25 cellular contexts compared by ENCODE assay signal in the genomic region with DNA sequence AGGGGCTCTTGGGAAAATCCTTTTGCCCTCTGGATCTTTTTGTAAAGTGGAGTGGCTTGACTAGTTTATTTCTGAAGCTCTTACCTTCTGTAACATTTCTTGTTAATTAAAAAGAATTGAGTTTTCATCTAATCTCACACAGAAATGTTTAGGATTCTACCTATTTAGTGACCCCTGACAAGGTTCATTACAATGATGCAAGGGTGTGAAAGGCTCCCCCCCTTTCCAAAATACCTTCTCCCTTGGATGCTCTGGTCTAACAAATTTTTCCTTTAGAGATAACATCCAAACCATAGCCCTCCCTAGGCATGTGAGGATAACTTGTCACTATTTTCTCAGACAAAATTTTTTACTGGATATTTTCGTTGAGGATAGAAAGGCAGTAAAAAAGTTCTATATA.
DNase-seq lines count a peak whose midpoint lies in the region; ATAC-seq, FAIRE-seq and TF ChIP-seq lines count a peak whose summit lies in the region.
"Had no signal": no experiment of that assay in that cellular context is flagged by ENCODE, and none has a peak within 500 bp of the region (broad histone marks: within the 10 kb centered on the region; RNA-seq: fewer than 3 reads in every experiment).

No MANE protein-coding gene starts in this region.

- intact Hi-C loops in ascending aorta (cut with DNase I) = no loop called here
- intact Hi-C loops in sigmoid colon (cut with DNase I) = no loop called here
- intact Hi-C loops in naive thymus-derived CD4-positive, alpha-beta T cell (cut with micrococcal nuclease) = no loop called here

- H3K27me3 Mint-ChIP-seq in naive thymus-derived CD4-positive, alpha-beta T cell = peaks cover 0 to 31% (median 8%) of the 10 kb centered on the region in 5 donors

- no peaks in the 10 kb centered on the region for H3K36me3 Mint-ChIP-seq in naive thymus-derived CD4-positive, alpha-beta T cell
- H3K36me3 Mint-ChIP-seq: CD4-positive, alpha-beta memory T cell had no signal

- H3K27ac Mint-ChIP-seq in naive thymus-derived CD4-positive, alpha-beta T cell = no peak overlapping the region
- H3K27ac Mint-ChIP-seq: CD4-positive, alpha-beta memory T cell had no signal

- H3K36me3 ChIP-seq in ascending aorta (no peaks in the 10 kb centered on the region), mesodermal cell (ENCODE audit: control insufficient read depth, insufficient read depth, low read length) (no peaks in the 10 kb centered on the region), sigmoid colon (no peaks in the 10 kb centered on the region)
- H3K36me3 ChIP-seq in naive thymus-derived CD4-positive, alpha-beta T cell (ENCODE audit: control insufficient read depth in 2 of 3, insufficient read depth in 3 of 3, low read length in 3 of 3) = no peaks in the 10 kb centered on the region
- H3K36me3 ChIP-seq: SJCRH30 had no signal

- H3K9me3 ChIP-seq in ascending aorta (no peaks in the 10 kb centered on the region), mesodermal cell (ENCODE audit: control insufficient read depth, low read length) (no peaks in the 10 kb centered on the region), sigmoid colon (no peaks in the 10 kb centered on the region)
- H3K9me3 ChIP-seq in naive thymus-derived CD4-positive, alpha-beta T cell (ENCODE audit: control insufficient read depth in 2 of 3, low read length in 3 of 3) = no peaks in the 10 kb centered on the region
- H3K9me3 ChIP-seq: A549, SJCRH30 had no signal

- ATAC-seq in naive thymus-derived CD4-positive, alpha-beta T cell = no peak
- ATAC-seq in GM18505 (IDR thresholded peaks at IDR 0.05; ENCODE audit: unreplicated experiment) = no peak
- ATAC-seq: A549, HCT116, Right ventricle myocardium inferior had no signal

- no peaks in the 10 kb centered on the region for H3K4me1 Mint-ChIP-seq in naive thymus-derived CD4-positive, alpha-beta T cell
- H3K4me1 Mint-ChIP-seq: CD4-positive, alpha-beta memory T cell had no signal

- H3K4me3 Mint-ChIP-seq in naive thymus-derived CD4-positive, alpha-beta T cell = no peak overlapping the region
- H3K4me3 Mint-ChIP-seq: CD4-positive, alpha-beta memory T cell had no signal

- CTCF ChIA-PET in naive thymus-derived CD4-positive, alpha-beta T cell (lab: Charles Lee) = no interaction called here

- no peak for TF ChIP-seq EP300 in sigmoid colon (IDR thresholded peaks at IDR 0.05)

- WGBS in mesodermal cell (ENCODE audit: insufficient coverage in 2 of 2), 2 experiments = no CpG with 5 or more reads among the region's 1 CpG
- 67 to 69% methylated on average over 1 of the region's 1 CpG for WGBS in sigmoid colon, 2 donors

- no peak for FAIRE-seq in D721Med (lab: Jason Lieb, UNC)
- FAIRE-seq: A549, GM12892, GM19239, H1 had no signal

- peaks cover 0 to 27% of the 10 kb centered on the region in 2 donors for H3K4me1 ChIP-seq in ascending aorta
- no peaks in the 10 kb centered on the region for H3K4me1 ChIP-seq in mesodermal cell (ENCODE audit: control insufficient read depth, insufficient read depth, low read length, poor library complexity, severe bottlenecking)
- H3K4me1 ChIP-seq in sigmoid colon = peaks cover 0 to 31% (median 23%) of the 10 kb centered on the region in 4 donors
- no peaks in the 10 kb centered on the region for H3K4me1 ChIP-seq in naive thymus-derived CD4-positive, alpha-beta T cell (ENCODE audit: control insufficient read depth in 2 of 2, insufficient read depth in 2 of 2, low read length in 2 of 2)
- H3K4me1 ChIP-seq: SJCRH30 had no signal

- TF ChIP-seq POLR2A in sigmoid colon (IDR thresholded peaks at IDR 0.05) (no peak), GM18505 (IDR thresholded peaks at IDR 0.05; ENCODE audit: borderline replicate concordance, extremely low read depth, insufficient read depth, insufficient read length) (no peak)

- POLR2A ChIA-PET in naive thymus-derived CD4-positive, alpha-beta T cell (lab: Charles Lee) = no interaction called here

- no peaks in the 10 kb centered on the region for H3K27me3 ChIP-seq in ascending aorta
- H3K27me3 ChIP-seq in sigmoid colon = no peaks in the 10 kb centered on the region
- H3K27me3 ChIP-seq in naive thymus-derived CD4-positive, alpha-beta T cell (ENCODE audit: control insufficient read depth in 2 of 2, insufficient read depth in 2 of 2, low read length in 2 of 2) = no peaks in the 10 kb centered on the region

- DNase-seq in ascending aorta (ENCODE audit: low spot score in 2 of 2) (no peak), sigmoid colon (no peak), NCI-H1436 treated with DMSO at 0.1 percent for 48 hours (lab: John Stamatoyannopoulos, UW) (no peak), D721Med (ENCODE audit: insufficient read length, low spot score) (no peak)
- no peak for DNase-seq in naive thymus-derived CD4-positive, alpha-beta T cell
- DNase-seq: C1 segment of cervical spinal cord; CD4-positive, alpha-beta memory T cell; COR-L47; DMS 273 treated with DMSO at 0.1 percent for 48 hours; DMS79 treated with DMSO at 0.1 percent for 48 hours; GF-D8; Karpas-422; NCI-H1436; NCI-H187 treated with DMSO at 0.1 percent for 48 hours; NCI-H774; PC-9; SJCRH30 had no signal

- TF ChIP-seq CTCF in ascending aorta (IDR thresholded peaks at IDR 0.05) = no peak
- no peak for TF ChIP-seq CTCF in sigmoid colon (IDR thresholded peaks at IDR 0.05)
- no peak for TF ChIP-seq CTCF in D721Med (IDR thresholded peaks at IDR 0.05; ENCODE audit: insufficient read depth, missing control alignments)

- H3K4me3 ChIP-seq in ascending aorta (no peak overlapping the region), mesodermal cell (ENCODE audit: extremely low read depth, insufficient read depth, low read length, poor library complexity, severe bottlenecking) (no peak overlapping the region), sigmoid colon (no peak overlapping the region)
- no peak overlapping the region for H3K4me3 ChIP-seq in naive thymus-derived CD4-positive, alpha-beta T cell (ENCODE audit: low read length)
- H3K4me3 ChIP-seq: A549, PC-9, SJCRH30 had no signal

- H3K9me3 Mint-ChIP-seq in naive thymus-derived CD4-positive, alpha-beta T cell = no peaks in the 10 kb centered on the region

- peak overlapping the region; percentile 42 to 57 for H3K27ac ChIP-seq in ascending aorta
- H3K27ac ChIP-seq in mesodermal cell (ENCODE audit: low read depth, low read length, severe bottlenecking) = peak overlapping the region; percentile 66
- peak overlapping the region in 3 of 4 donors; percentile 12 to 47 (median 35) for H3K27ac ChIP-seq in sigmoid colon
- no peak overlapping the region for H3K27ac ChIP-seq in naive thymus-derived CD4-positive, alpha-beta T cell (ENCODE audit: low read depth, low read length)
- H3K27ac ChIP-seq: A549, SJCRH30 had no signal
